Comparison of ENCODE assay signal across 22 cellular contexts in the genomic region with DNA sequence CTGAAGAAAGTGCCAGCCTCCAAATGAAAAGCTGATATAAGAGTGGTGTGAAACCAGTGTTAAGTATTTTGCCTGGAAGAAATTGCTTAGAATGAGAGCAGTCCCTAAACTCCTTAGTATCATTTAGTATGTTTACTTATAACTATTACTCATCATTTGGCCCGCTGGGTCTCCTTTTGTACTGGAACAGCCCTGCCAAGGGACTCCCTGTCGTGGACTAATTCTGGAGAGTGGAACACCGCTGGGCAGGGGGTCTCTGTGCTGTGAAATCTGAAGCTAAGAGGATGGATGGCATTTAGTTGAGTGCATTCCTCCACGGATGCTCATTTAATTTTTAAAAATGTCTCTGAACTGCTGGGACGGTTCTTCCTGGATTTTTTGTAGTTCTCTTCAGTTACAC.
"Had no signal": no experiment of that assay in that cellular context is flagged by ENCODE, and none has a peak within 500 bp of the region (broad histone marks: within the 10 kb centered on the region; RNA-seq: fewer than 3 reads in every experiment).

No MANE protein-coding gene starts in this region.

- H3K9me3 ChIP-seq: adrenal gland, body of pancreas, esophagus muscularis mucosa, transverse colon, vagina had no signal

- H3K27me3 ChIP-seq: adrenal gland, body of pancreas, esophagus muscularis mucosa, hepatocyte, right atrium auricular region, transverse colon, vagina had no signal

- H3K27me3 Mint-ChIP-seq: activated CD4-positive, alpha-beta memory T cell treated with anti-CD3 and anti-CD28 coated beads, Interleukin-2, amount 10 ng/mL, durations not matched to agents 7 days and 5 days; activated naive CD4-positive, alpha-beta T cell treated with anti-CD3 and anti-CD28 coated beads, Interleukin-2, amount 50 U/mL, for 24 hours had no signal

- H3K27ac Mint-ChIP-seq: activated CD4-positive, alpha-beta memory T cell treated with anti-CD3 and anti-CD28 coated beads, Interleukin-2, amount 10 ng/mL, durations not matched to agents 7 days and 5 days; activated naive CD4-positive, alpha-beta T cell treated with anti-CD3 and anti-CD28 coated beads, Interleukin-2, amount 50 U/mL, for 24 hours; natural killer cell; WTC11 had no signal

- H3K27ac ChIP-seq: adrenal gland, body of pancreas, esophagus muscularis mucosa, hepatocyte, right atrium auricular region, skin epidermis, transverse colon, vagina had no signal

- H3K4me1 ChIP-seq: adrenal gland, body of pancreas, esophagus muscularis mucosa, right atrium auricular region, transverse colon, vagina had no signal

- H3K4me3 Mint-ChIP-seq: activated CD4-positive, alpha-beta memory T cell treated with anti-CD3 and anti-CD28 coated beads, Interleukin-2, amount 10 ng/mL, durations not matched to agents 7 days and 5 days; activated naive CD4-positive, alpha-beta T cell treated with anti-CD3 and anti-CD28 coated beads, Interleukin-2, amount 50 U/mL, for 24 hours; activated T-cell treated with anti-CD3 and anti-CD28 coated beads, Interleukin-2, amount 50 U/mL, for 4 hours; natural killer cell; WTC11 had no signal

- ATAC-seq: activated T-cell treated with anti-CD3 and anti-CD28 coated beads, Interleukin-2, amount 50 U/mL, for 4 hours; body of pancreas; natural killer cell; WTC11 had no signal

- H3K4me1 Mint-ChIP-seq: activated CD4-positive, alpha-beta memory T cell treated with anti-CD3 and anti-CD28 coated beads, Interleukin-2, amount 10 ng/mL, durations not matched to agents 7 days and 5 days; activated naive CD4-positive, alpha-beta T cell treated with anti-CD3 and anti-CD28 coated beads, Interleukin-2, amount 50 U/mL, for 24 hours; natural killer cell had no signal

- H3K36me3 Mint-ChIP-seq: activated naive CD4-positive, alpha-beta T cell treated with anti-CD3 and anti-CD28 coated beads, Interleukin-2, amount 50 U/mL, for 24 hours; natural killer cell had no signal

- H3K4me3 ChIP-seq: adrenal gland, body of pancreas, esophagus muscularis mucosa, hepatocyte, right atrium auricular region, skin epidermis, transverse colon, vagina had no signal

- H3K36me3 ChIP-seq: adrenal gland, esophagus muscularis mucosa, right atrium auricular region, transverse colon, vagina had no signal

- DNase-seq: activated CD4-positive, alpha-beta memory T cell treated with anti-CD3 and anti-CD28 coated beads, Interleukin-2, amount 10 ng/mL, durations not matched to agents 7 days and 5 days; activated CD4-positive, alpha-beta T cell treated with anti-CD3 and anti-CD28 coated beads for 4 hours; activated effector memory CD4-positive, alpha-beta T cell treated with Interleukin-2 at 50 U/mL for 16 hours; activated T-cell treated with anti-CD3 and anti-CD28 coated beads, Interleukin-2, amount 50 U/mL, for 4 hours; adrenal gland; body of pancreas; central memory CD4-positive, alpha-beta T cell; cortex of kidney; effector CD4-positive, alpha-beta T cell; mesenchymal stem cell; natural killer cell; stimulated activated CD4-positive, alpha-beta T cell treated with anti-CD3 and anti-CD28 coated beads, Interleukin-4, amount 100 ng/mL, for 24 hours; stimulated activated naive CD4-positive, alpha-beta T cell; substantia nigra; transverse colon had no signal
